Comparison of ENCODE assay signal across 8 cellular contexts in the genomic region with DNA sequence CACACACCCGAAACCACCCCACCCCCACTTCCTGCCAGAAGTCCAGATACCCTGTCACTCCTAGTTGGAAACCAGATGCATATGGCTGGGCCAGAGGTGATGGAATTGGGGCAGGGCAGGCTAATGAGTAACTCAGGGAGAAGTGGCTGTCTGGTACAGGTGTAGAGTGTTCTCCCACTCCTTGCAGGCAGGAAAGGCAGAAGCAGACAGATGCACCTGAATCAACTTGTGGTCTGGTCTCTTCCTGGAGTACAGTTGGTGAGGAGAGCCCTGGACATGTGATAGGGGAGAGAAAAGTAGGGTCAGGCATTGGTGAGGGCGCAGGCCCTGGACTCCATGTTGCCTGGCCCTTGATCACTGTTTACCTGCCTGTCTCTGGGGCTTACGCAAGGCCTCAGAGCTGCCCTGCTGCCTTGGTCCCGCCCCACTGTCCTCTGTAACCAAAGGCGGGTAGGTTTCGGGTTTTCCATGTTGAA. TPM values are rescaled to one million over a fixed set of nuclear protein-coding genes. Genes with fewer than 3 reads are reported as not detected.
A peak's percentile ranks its signal among the peaks of the same experiment; 100 is the strongest.
DNase-seq lines count a peak whose midpoint lies in the region; ATAC-seq and TF ChIP-seq lines count a peak whose summit lies in the region.

No MANE protein-coding gene starts in this region.

- H3K23me2 ChIP-seq in H9 (ENCODE audit: insufficient read length, low read depth, low read length, poor library complexity, severe bottlenecking), result peaks cover 21% of the 10 kb centered on the region

- no peak overlapping the region for H4K8ac ChIP-seq in H9 (replicated peaks; ENCODE audit: insufficient read length, low read depth, low read length)

- H3K4me3 Mint-ChIP-seq in H9, result peak overlapping the region; percentile 89 to 91

- ATAC-seq in HG02973 (IDR thresholded peaks at IDR 0.05; ENCODE audit: unreplicated experiment), result no peak
- no peak for ATAC-seq in HG03432 (IDR thresholded peaks at IDR 0.05; ENCODE audit: unreplicated experiment)
- ATAC-seq in HG02884 (IDR thresholded peaks at IDR 0.05; ENCODE audit: unreplicated experiment), result no peak

- H3K4me3 ChIP-seq in parathyroid adenoma (ENCODE audit: low read depth, low read length), result peak overlapping the region; percentile 96

- H3K79me2 ChIP-seq in H9 (ENCODE audit: insufficient read depth, low read length) (no peaks in the 10 kb centered on the region), parathyroid adenoma (peaks cover 17% of the 10 kb centered on the region)

- no peak overlapping the region for H3K18ac ChIP-seq in H9 (ENCODE audit: insufficient read length, low read depth, low read length)

- H3K9me3 ChIP-seq in H9 (ENCODE audit: control insufficient read depth, low read depth, low read length), result no peaks in the 10 kb centered on the region
- H3K9me3 ChIP-seq in parathyroid adenoma (ENCODE audit: control insufficient read depth, low read length), result no peaks in the 10 kb centered on the region

- peak overlapping the region; percentile 36 for H3K27ac ChIP-seq in H9 (ENCODE audit: insufficient read length, low read depth, low read length)
- peak overlapping the region; percentile 99 for H3K27ac ChIP-seq in epithelial cell of prostate
- H3K27ac ChIP-seq in parathyroid adenoma, result peak overlapping the region; percentile 99

- no peaks in the 10 kb centered on the region for H3K27me3 Mint-ChIP-seq in H9 (ENCODE audit: low read depth)

- H3K4me2 ChIP-seq in H9 (ENCODE audit: insufficient read depth, insufficient read length, low read length), result peak overlapping the region; percentile 76
- peak overlapping the region; percentile 68 for H3K4me2 ChIP-seq in parathyroid adenoma (ENCODE audit: low read length)

- no peak overlapping the region for H2BK12ac ChIP-seq in H9 (ENCODE audit: insufficient read length, low read depth, low read length)

- H3K27me3 ChIP-seq in H9 (ENCODE audit: insufficient read depth, low read length), result no peaks in the 10 kb centered on the region
- H3K27me3 ChIP-seq in parathyroid adenoma (ENCODE audit: control insufficient read depth, insufficient read depth, low read length), result no peaks in the 10 kb centered on the region

- DNase-seq in H9, result peak; percentile 46
- DNase-seq in NCI-H69 (lab: John Stamatoyannopoulos, UW), result peak; percentile 64
- DNase-seq in epithelial cell of prostate (ENCODE audit: low read depth, low spot score), result peak; percentile 79
- DNase-seq in NCI-H146 treated with DMSO at 0.1 percent for 48 hours (lab: John Stamatoyannopoulos, UW; ENCODE audit: unreplicated experiment), result no peak

- H3K4ac ChIP-seq in H9 (ENCODE audit: low read depth, low read length), result no peak overlapping the region

- TF ChIP-seq CTCF in H9 (conservative IDR thresholded peaks at IDR 0.05) (no peak), parathyroid adenoma (IDR thresholded peaks at IDR 0.05) (no peak)

- no peak overlapping the region for H2BK15ac ChIP-seq in H9 (ENCODE audit: low read depth, low read length)

- H2BK20ac ChIP-seq in H9 (ENCODE audit: low read depth, low read length, poor library complexity, severe bottlenecking), result no peak overlapping the region

- no peak overlapping the region for H3T11ph ChIP-seq in H9 (ENCODE audit: low read length)

- no peaks in the 10 kb centered on the region for H3K36me3 ChIP-seq in parathyroid adenoma (ENCODE audit: control insufficient read depth, insufficient read depth, low read length)

- H3K4me1 ChIP-seq in H9 (ENCODE audit: insufficient read depth, low read length) (peaks cover 15% of the 10 kb centered on the region; the same call in 1 of the 2 replicates), parathyroid adenoma (peaks cover 21% of the 10 kb centered on the region)

- no peak overlapping the region for H2AFZ ChIP-seq in H9 (ENCODE audit: low read length)
- H2AFZ ChIP-seq in parathyroid adenoma, result peak overlapping the region; percentile 60

- H4K20me1 ChIP-seq in H9 (ENCODE audit: control insufficient read depth, insufficient read depth, insufficient read length), result no peaks in the 10 kb centered on the region

- no CpG with 5 or more reads among the region's 6 CpGs for WGBS in H9 (ENCODE audit: extremely low coverage, insufficient read length, low lambda C conversion rate)

- H3K9ac ChIP-seq in H9 (ENCODE audit: extremely low read depth, insufficient read length, low read length) (no peak overlapping the region), parathyroid adenoma (no peak overlapping the region)

- peak overlapping the region; percentile 1; the same call in 1 of the 2 replicates for H3K14ac ChIP-seq in H9 (ENCODE audit: insufficient read depth, low read length)

- H3K27ac Mint-ChIP-seq in H9, result peak overlapping the region; percentile 97

- no peak overlapping the region for H3K23ac ChIP-seq in H9 (ENCODE audit: insufficient read length, low read depth, low read length)

- H3K4me1 Mint-ChIP-seq in H9, result peaks cover 48 to 55% of the 10 kb centered on the region in 2 experiments

- H2BK5ac ChIP-seq in H9 (ENCODE audit: insufficient read length, low read length), result no peak overlapping the region

- H2AK5ac ChIP-seq in H9 (ENCODE audit: insufficient read length, low read length), result no peak overlapping the region

- no peak overlapping the region for H2BK120ac ChIP-seq in H9 (ENCODE audit: low read depth, low read length, poor library complexity, severe bottlenecking)

- H3K36me3 Mint-ChIP-seq in H9 (ENCODE audit: insufficient read depth in 1 of 3, low read depth in 3 of 3), result peaks cover 0 to 5% (median 4%) of the 10 kb centered on the region in 3 experiments; a peak in 6 of 7 replicates

- no peak overlapping the region for H4K5ac ChIP-seq in H9 (ENCODE audit: insufficient read length, low read depth, low read length)

- H3K79me1 ChIP-seq in H9 (ENCODE audit: insufficient read depth, low read depth, low read length, poor library complexity, severe bottlenecking), result no peaks in the 10 kb centered on the region

- H3K9me3 Mint-ChIP-seq in H9, result no peaks in the 10 kb centered on the region

- no peak overlapping the region for H4K91ac ChIP-seq in H9 (ENCODE audit: insufficient read length, low read depth, low read length)

- H3K56ac ChIP-seq in H9 (ENCODE audit: insufficient read length, low read depth, low read length), result no peak overlapping the region

RNA-seq across cellular contexts. Expression of a gene that starts 2.5 kb away (rescaled TPM):
- total RNA-seq in H9 (2021), result 29.9 and 30.9 TPM in 2 replicates

RNA-seq across cellular contexts. Expression of a gene that starts 26.4 kb away (rescaled TPM):
- total RNA-seq in H9 (2021), result 6.2 and 6.5 TPM in 2 replicates

RNA-seq across cellular contexts. Expression of a gene that starts 54.4 kb away (rescaled TPM):
- 93.0 and 102 TPM in 2 replicates for total RNA-seq in H9 (2021)

Comparison
In these comparisons a context has a peak if more than half of its experiments do, and no peak if none do; other contexts are left out.
1. H3K27ac ChIP-seq: peak in every context shown above with its lines; median percentile 99 in epithelial cell of prostate; 99 in parathyroid adenoma; 36 in H9.